In genomic region chr6:168228676-168229367, GRCh38 we compare ENCODE assay signal across 25 cellular contexts.
"Had no signal": no experiment of that assay in that cellular context is flagged by ENCODE, and none has a peak within 500 bp of the region (broad histone marks: within the 10 kb centered on the region; RNA-seq: fewer than 3 reads in every experiment).

No MANE protein-coding gene starts in this region.

- H3K4me3 Mint-ChIP-seq: dendritic cell treated with granulocyte-macrophage colony-stimulating factor and Interleukin-4, amounts not matched to agents 40 ng/mL and 50 ng/mL, for 4 days; effector memory CD8-positive, alpha-beta T cell; endodermal cell; mesothelial cell of epicardium had no signal

- DNase-seq: effector CD8-positive, alpha-beta T cell; effector memory CD8-positive, alpha-beta T cell; endodermal cell; esophagus squamous epithelium; foreskin fibroblast; heart left ventricle; hypothalamus; left cardiac atrium; left lung; left ventricle myocardium superior; lower lobe of right lung; mesenchymal stem cell; mucosa of descending colon had no signal

- H3K9me3 Mint-ChIP-seq: effector memory CD8-positive, alpha-beta T cell; endodermal cell; mesothelial cell of epicardium had no signal

- ATAC-seq: effector memory CD8-positive, alpha-beta T cell; esophagus mucosa; gastroesophageal sphincter; heart left ventricle; left cardiac atrium; left lung; left ventricle myocardium superior; lower lobe of right lung; mucosa of descending colon had no signal

- H2AFZ ChIP-seq: hepatocyte had no signal

- H3K79me2 ChIP-seq: hepatocyte had no signal

- FAIRE-seq: colon, endometrium, frontal cortex, islet of Langerhans, keratinocyte had no signal

- H3K4me2 ChIP-seq: hepatocyte had no signal

- H3K36me3 Mint-ChIP-seq: mesothelial cell of epicardium had no signal

- H3K4me3 ChIP-seq: coronary artery, esophagus squamous epithelium, gastroesophageal sphincter, heart left ventricle, hepatocyte, left lung, lower lobe of right lung, mucosa of descending colon had no signal

- H3K4me1 ChIP-seq: left lung had no signal

- H3K27ac Mint-ChIP-seq: dendritic cell treated with granulocyte-macrophage colony-stimulating factor and Interleukin-4, amounts not matched to agents 40 ng/mL and 50 ng/mL, for 4 days; effector memory CD8-positive, alpha-beta T cell; endodermal cell; mesothelial cell of epicardium had no signal

- H3K27me3 ChIP-seq: gastroesophageal sphincter, hepatocyte, left lung had no signal

- H3K27ac ChIP-seq: coronary artery, epithelial cell of prostate, esophagus squamous epithelium, gastroesophageal sphincter, heart left ventricle, hepatocyte, left lung, lower lobe of right lung had no signal

- H3K9me3 ChIP-seq: esophagus squamous epithelium, gastroesophageal sphincter, heart left ventricle, left lung, lower lobe of right lung, mucosa of descending colon had no signal

- H3K36me3 ChIP-seq: esophagus squamous epithelium, gastroesophageal sphincter, heart left ventricle, left lung, lower lobe of right lung had no signal
